8 cellular contexts compared by ENCODE assay signal in genomic region chr12:113232787-113233585, GRCh38. TPM values are rescaled to one million over a fixed set of nuclear protein-coding genes. Genes with fewer than 3 reads are reported as not detected.
A peak's percentile ranks its signal among the peaks of the same experiment; 100 is the strongest.
DNase-seq lines count a peak whose midpoint lies in the region; ATAC-seq and TF ChIP-seq lines count a peak whose summit lies in the region.

No MANE protein-coding gene starts in this region.

- peaks cover 26% of the 10 kb centered on the region for H3F3A ChIP-seq in PC-9 (ENCODE audit: insufficient read depth, low read depth)

- POLR2A ChIA-PET in PC-9 (lab: Charles Lee; ENCODE audit: unreplicated experiment): no interaction called here

- H3K36me3 Mint-ChIP-seq in activated CD8-positive, alpha-beta memory T cell treated with anti-CD3 and anti-CD28 coated beads, Interleukin-2, amount 10 ng/mL, durations not matched to agents 7 days and 5 days: peaks cover 24% of the 10 kb centered on the region

- no peak overlapping the region for H3K4me2 ChIP-seq in PC-9

- H3K27ac Mint-ChIP-seq in activated CD8-positive, alpha-beta memory T cell treated with anti-CD3 and anti-CD28 coated beads, Interleukin-2, amount 10 ng/mL, durations not matched to agents 7 days and 5 days: peak overlapping the region; percentile 76

- no peaks in the 10 kb centered on the region for H3K9me3 Mint-ChIP-seq in activated CD8-positive, alpha-beta memory T cell treated with anti-CD3 and anti-CD28 coated beads, Interleukin-2, amount 10 ng/mL, durations not matched to agents 7 days and 5 days (ENCODE audit: low read depth)

- H3K4me1 ChIP-seq in PC-9 (replicated peaks; ENCODE audit: insufficient read depth): peaks cover 35% of the 10 kb centered on the region

- H3K36me3 ChIP-seq in PC-9 (ENCODE audit: low read depth): peaks cover 32% of the 10 kb centered on the region; the same call in 1 of the 2 replicates

- peak; percentile 34 for ATAC-seq in GM18520 (IDR thresholded peaks at IDR 0.05; ENCODE audit: unreplicated experiment)
- peak; percentile 60 for ATAC-seq in HG02973 (IDR thresholded peaks at IDR 0.05; ENCODE audit: unreplicated experiment)
- ATAC-seq in activated CD8-positive, alpha-beta memory T cell treated with anti-CD3 and anti-CD28 coated beads, Interleukin-2, amount 10 ng/mL, durations not matched to agents 7 days and 5 days: peak; percentile 85

- no peak overlapping the region for H3K27ac ChIP-seq in PC-9

- H3K4me3 ChIP-seq in PC-9: no peak overlapping the region

- CTCF ChIA-PET in activated CD8-positive, alpha-beta memory T cell treated with anti-CD3 and anti-CD28 coated beads, Interleukin-2, amount 10 ng/mL, durations not matched to agents 7 days and 5 days (lab: Charles Lee): interaction anchor here (0.6 to 1.7 kb wide), 3 partner anchors 10 to 46 kb away, joined by 3 to 5 read pairs (median 4); no protein-coding TSS in a partner anchor
- CTCF ChIA-PET in PC-9 (lab: Charles Lee): no interaction called here

- H3K9me3 ChIP-seq in PC-9 (ENCODE audit: insufficient read depth, low read depth): no peaks in the 10 kb centered on the region

- no peak for TF ChIP-seq CTCF in PC-9 (conservative IDR thresholded peaks at IDR 0.05)

- H3K79me2 ChIP-seq in PC-9 (ENCODE audit: low read depth): peaks cover 12% of the 10 kb centered on the region; the same call in 1 of the 2 replicates

- DNase-seq in NCI-H2171 treated with DMSO at 0.1 percent for 48 hours (lab: John Stamatoyannopoulos, UW) (peak; percentile 98), globus pallidus (ENCODE audit: low spot score) (peak; percentile 83), putamen (ENCODE audit: low spot score) (peak; percentile 76), NCI-H82 treated with DMSO at 0.1 percent for 48 hours (lab: John Stamatoyannopoulos, UW; ENCODE audit: unreplicated experiment) (no peak), PC-9 (no peak)
- peak; percentile 75 for DNase-seq in activated CD8-positive, alpha-beta memory T cell treated with anti-CD3 and anti-CD28 coated beads, Interleukin-2, amount 10 ng/mL, durations not matched to agents 7 days and 5 days

- intact Hi-C loops in PC-9 (cut with micrococcal nuclease; ENCODE audit: unreplicated experiment): no loop called here

- no peaks in the 10 kb centered on the region for H3K9me2 ChIP-seq in PC-9 (ENCODE audit: insufficient read depth)

- H3K4me1 Mint-ChIP-seq in activated CD8-positive, alpha-beta memory T cell treated with anti-CD3 and anti-CD28 coated beads, Interleukin-2, amount 10 ng/mL, durations not matched to agents 7 days and 5 days: peaks cover 25% of the 10 kb centered on the region

- peak overlapping the region; percentile 58 for H3K4me3 Mint-ChIP-seq in activated CD8-positive, alpha-beta memory T cell treated with anti-CD3 and anti-CD28 coated beads, Interleukin-2, amount 10 ng/mL, durations not matched to agents 7 days and 5 days

- H3K27me3 ChIP-seq in PC-9 (ENCODE audit: insufficient read depth, low read depth): no peaks in the 10 kb centered on the region

- no peaks in the 10 kb centered on the region for H4K20me1 ChIP-seq in PC-9 (ENCODE audit: insufficient read depth)

- BruUV-seq in PC-9 (replicated peaks; lab: Mats Ljungman, UMichigan): no TSS peak

- no peaks in the 10 kb centered on the region for H3K27me3 Mint-ChIP-seq in activated CD8-positive, alpha-beta memory T cell treated with anti-CD3 and anti-CD28 coated beads, Interleukin-2, amount 10 ng/mL, durations not matched to agents 7 days and 5 days

- H2AFZ ChIP-seq in PC-9: no peak overlapping the region

RNA-seq across cellular contexts. Expression of gene TPCN1, which starts 11.7 kb away (rescaled TPM):
- 10 to 100 TPM; 21.4 to 23.3 TPM for total RNA-seq in activated CD8-positive, alpha-beta memory T cell treated with anti-CD3 and anti-CD28 coated beads, Interleukin-2, amount 10 ng/mL, durations not matched to agents 7 days and 5 days
- 34.1 and 42.7 TPM in 2 replicates for total RNA-seq in PC-9 (2021)

RNA-seq across cellular contexts. Expression of gene RITA1, which starts 47.5 kb away (rescaled TPM):
- total RNA-seq in activated CD8-positive, alpha-beta memory T cell treated with anti-CD3 and anti-CD28 coated beads, Interleukin-2, amount 10 ng/mL, durations not matched to agents 7 days and 5 days: 10 to 100 TPM; 23.1 to 29.6 TPM
- 15.8 and 16.1 TPM in 2 replicates for total RNA-seq in PC-9 (2021)

RNA-seq across cellular contexts. Expression of gene DDX54, which starts 47.7 kb away (rescaled TPM):
- 10 to 100 TPM; 71.5 to 99.0 TPM for total RNA-seq in activated CD8-positive, alpha-beta memory T cell treated with anti-CD3 and anti-CD28 coated beads, Interleukin-2, amount 10 ng/mL, durations not matched to agents 7 days and 5 days
- total RNA-seq in PC-9 (2021): 80.1 and 81.3 TPM in 2 replicates

Comparison
In these comparisons a context has a peak if more than half of its experiments do, and no peak if none do; other contexts are left out.
1. ATAC-seq: peak in every context shown above with its lines; median percentile 85 in activated CD8-positive, alpha-beta memory T cell treated with anti-CD3 and anti-CD28 coated beads, Interleukin-2, amount 10 ng/mL, durations not matched to agents 7 days and 5 days; 60 in HG02973; 34 in GM18520.
2. DNase-seq: peak in NCI-H2171 treated with DMSO at 0.1 percent for 48 hours (single experiment), activated CD8-positive, alpha-beta memory T cell treated with anti-CD3 and anti-CD28 coated beads, Interleukin-2, amount 10 ng/mL, durations not matched to agents 7 days and 5 days (single experiment), globus pallidus (single experiment) and putamen (single experiment); none in NCI-H82 treated with DMSO at 0.1 percent for 48 hours (single experiment) and PC-9 (0 of 2).